Comparison of ENCODE assay signal across 1 cellular context in the genomic region with DNA sequence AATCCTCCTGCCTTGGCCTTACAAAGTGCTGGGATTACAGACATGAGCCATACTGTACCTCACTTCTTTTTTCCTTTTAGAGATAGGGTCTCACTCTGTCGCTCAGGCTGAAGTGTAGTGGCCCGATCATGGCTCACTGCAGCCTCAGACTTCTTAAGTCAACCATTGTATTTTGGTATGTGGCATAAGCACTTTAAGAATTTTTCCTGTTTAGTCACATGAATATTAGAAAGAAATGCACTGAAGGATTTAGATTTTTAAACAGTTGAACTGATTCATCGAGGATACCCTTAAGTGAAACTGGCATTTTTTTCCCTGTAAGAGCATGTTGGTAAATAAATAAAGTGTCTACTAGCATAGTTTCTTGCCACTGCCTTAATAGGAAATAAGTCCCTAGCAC.
TF ChIP-seq lines count a peak whose summit lies in the region.

No MANE protein-coding gene starts in this region.

TF ChIP-seq in GM23338, 12 proteins besides CTCF, POLR2A, EP300 and RAD21 (continued from another document):
- no peak for TF ChIP-seq ZNF462 (CRISPR knock-in tag; IDR thresholded peaks at IDR 0.05)
- no peak for TF ChIP-seq STAT1 (IDR thresholded peaks at IDR 0.05; ENCODE audit: unreplicated experiment)
- no peak for TF ChIP-seq NANOG (IDR thresholded peaks at IDR 0.05; ENCODE audit: borderline replicate concordance)
